5 cellular contexts compared by ENCODE assay signal in the genomic region with DNA sequence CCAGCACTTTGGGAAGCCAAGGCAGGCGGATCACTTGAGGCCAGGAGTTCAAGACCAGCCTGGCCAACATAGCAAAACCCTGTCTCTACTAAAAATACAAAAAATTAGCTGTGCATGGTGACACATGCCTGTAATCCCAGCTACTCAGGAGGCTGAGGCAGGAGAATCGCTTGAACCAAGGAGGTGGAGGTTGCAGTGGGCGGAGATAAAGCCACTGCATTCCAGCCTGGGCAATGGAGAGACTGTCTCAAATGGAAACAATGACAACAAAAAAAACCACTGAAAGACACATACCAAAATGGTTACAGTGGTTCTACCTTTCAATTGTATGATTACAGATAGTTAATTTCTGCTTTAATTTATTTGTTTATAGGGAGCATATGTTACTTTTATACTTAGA. TPM values are rescaled to one million over a fixed set of nuclear protein-coding genes. Genes with fewer than 3 reads are reported as not detected.
"Had no signal": no experiment of that assay in that cellular context is flagged by ENCODE, and none has a peak within 500 bp of the region (broad histone marks: within the 10 kb centered on the region; RNA-seq: fewer than 3 reads in every experiment).

No MANE protein-coding gene starts in this region.

RNA-seq across cellular contexts. Expression of a gene that starts 33.2 kb away (rescaled TPM):
- total RNA-seq: chondrocyte; endothelial cell of umbilical vein; kidney epithelial cell; left ventricle myocardium superior; T-helper 2 cell treated with Interferon-gamma antibody and Interleukin-4, amounts not matched to agents 100 ng/mL and 5 ng/mL, for 36 hours had no signal
